2 cellular contexts compared by ENCODE assay signal in genomic region chr2:27539649-27540048, GRCh38. TPM values are rescaled to one million over a fixed set of nuclear protein-coding genes. Genes with fewer than 3 reads are reported as not detected.
"Had no signal": no experiment of that assay in that cellular context is flagged by ENCODE, and none has a peak within 500 bp of the region (broad histone marks: within the 10 kb centered on the region; RNA-seq: fewer than 3 reads in every experiment).

No MANE protein-coding gene starts in this region.

RNA-seq across cellular contexts. Expression of gene GCKR, which starts 43.0 kb away (rescaled TPM):
- total RNA-seq: G401, GM12878 had no signal
- polyA plus RNA-seq: GM12878 had no signal

RNA-seq across cellular contexts. Expression of gene ZNF512, which starts 43.2 kb away (rescaled TPM):
- total RNA-seq: G401 had no signal

RNA-seq across cellular contexts. Expression of gene FNDC4, which starts 44.6 kb away (rescaled TPM):
- polyA plus RNA-seq: GM12878 had no signal
